24 cellular contexts compared by ENCODE assay signal in the genomic region with DNA sequence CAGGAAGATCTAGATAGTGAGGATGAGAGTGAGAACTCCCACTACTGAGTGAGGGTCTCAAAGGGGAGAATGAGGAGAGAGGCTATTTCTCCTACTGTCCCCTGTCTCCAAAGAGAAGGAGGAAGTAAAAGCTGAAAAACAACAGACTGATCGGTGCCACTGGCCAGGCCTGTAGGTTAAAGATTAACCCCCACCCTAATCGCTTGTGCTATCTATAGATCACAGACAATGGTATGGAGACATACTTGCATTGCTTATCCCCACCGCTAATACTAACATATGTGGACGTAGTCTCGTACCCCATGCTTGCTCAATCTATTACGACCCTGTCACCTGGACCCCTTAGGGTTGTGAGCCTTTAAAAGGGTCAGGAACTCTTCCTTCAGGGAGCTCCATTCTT.
DNase-seq lines count a peak whose midpoint lies in the region; ATAC-seq and TF ChIP-seq lines count a peak whose summit lies in the region.
"Had no signal": no experiment of that assay in that cellular context is flagged by ENCODE, and none has a peak within 500 bp of the region (broad histone marks: within the 10 kb centered on the region; RNA-seq: fewer than 3 reads in every experiment).

No MANE protein-coding gene starts in this region.

- H3K9me3 Mint-ChIP-seq in activated T-cell treated with anti-CD3 and anti-CD28 coated beads, Interleukin-2, amount 50 U/mL, for 24 hours: no peaks in the 10 kb centered on the region

- H3K27ac Mint-ChIP-seq in activated T-cell treated with anti-CD3 and anti-CD28 coated beads, Interleukin-2, amount 50 U/mL, for 24 hours: no peak overlapping the region
- H3K27ac Mint-ChIP-seq: IgD-negative memory B cell; natural killer cell treated with Interleukin-12 subunit alpha and Interleukin-12 subunit beta and Interleukin-15 and Interleukin-18, amount 100 ng/mL, for 72 hours had no signal

- no peaks in the 10 kb centered on the region for H4K20me1 ChIP-seq in hepatocyte (ENCODE audit: insufficient read depth, poor library complexity, severe bottlenecking)
- H4K20me1 ChIP-seq: BLaER1 had no signal

- 38% methylated on average over 6 of the region's 6 CpGs for WGBS in hepatocyte (ENCODE audit: low lambda C conversion rate, missing lambda C conversion rate)
- 49 to 63% methylated on average over 2 to 6 of the region's 6 CpGs for WGBS in transverse colon (ENCODE audit: low coverage in 1 of 2), 2 donors

- DNase-seq in OCI-M1 (lab: John Stamatoyannopoulos, UW) (peak; percentile 93), hepatocyte (ENCODE audit: low spot score) (peak; percentile 26), transverse colon (peak; percentile 30), GM13977 (ENCODE audit: low spot score) (no peak), NCI-H524 (lab: John Stamatoyannopoulos, UW) (no peak)
- DNase-seq in activated T-cell treated with anti-CD3 and anti-CD28 coated beads, Interleukin-2, amount 50 U/mL, for 24 hours: no peak
- DNase-seq: activated CD4-positive, alpha-beta T cell treated with anti-CD3 and anti-CD28 coated beads for 48 hours; activated CD8-positive, alpha-beta memory T cell treated with anti-CD3 and anti-CD28 coated beads for 24 hours; activated gamma-delta T cell; activated T-cell treated with anti-CD3 and anti-CD28 coated beads, Interleukin-2, amount 50 U/mL, for 1 hour; central memory CD4-positive, alpha-beta T cell; H7; NCI-H1105 treated with DMSO at 0.1 percent for 48 hours; NCI-H2081; NCI-H2227 treated with DMSO at 0.1 percent for 48 hours; NCI-H82; T-helper 2 cell had no signal

- no peaks in the 10 kb centered on the region for H3K36me3 Mint-ChIP-seq in activated T-cell treated with anti-CD3 and anti-CD28 coated beads, Interleukin-2, amount 50 U/mL, for 24 hours (ENCODE audit: low read depth)
- H3K36me3 Mint-ChIP-seq: natural killer cell treated with Interleukin-12 subunit alpha and Interleukin-12 subunit beta and Interleukin-15 and Interleukin-18, amount 100 ng/mL, for 72 hours had no signal

- TF ChIP-seq CTCF in hepatocyte (IDR thresholded peaks at IDR 0.05; ENCODE audit: poor library complexity) (no peak), transverse colon (IDR thresholded peaks at IDR 0.05) (no peak), GM13977 (IDR thresholded peaks at IDR 0.05; ENCODE audit: extremely low read depth, insufficient read depth, missing control alignments) (no peak)

- peak overlapping the region; percentile 59 for H3K4me2 ChIP-seq in hepatocyte
- H3K4me2 ChIP-seq: BLaER1 had no signal

- H3K4me1 Mint-ChIP-seq in activated T-cell treated with anti-CD3 and anti-CD28 coated beads, Interleukin-2, amount 50 U/mL, for 24 hours (ENCODE audit: low read depth): no peaks in the 10 kb centered on the region
- H3K4me1 Mint-ChIP-seq: IgD-negative memory B cell had no signal

- peak overlapping the region; percentile 98 for H3K27ac ChIP-seq in hepatocyte
- peak overlapping the region in 2 of 4 donors; percentile 29 to 37 for H3K27ac ChIP-seq in transverse colon
- H3K27ac ChIP-seq: BLaER1, skin epidermis, tibial nerve had no signal

- intact Hi-C loops in transverse colon (cut with DNase I; ENCODE audit: low total_unique reads): no loop called here

- H2AFZ ChIP-seq in hepatocyte: peak overlapping the region; percentile 31

- no peaks in the 10 kb centered on the region for H3K79me2 ChIP-seq in hepatocyte

- H3K4me1 ChIP-seq in hepatocyte (ENCODE audit: insufficient read depth): peaks cover 15% of the 10 kb centered on the region
- peaks cover 0 to 10% (median 3%) of the 10 kb centered on the region in 4 donors for H3K4me1 ChIP-seq in transverse colon
- H3K4me1 ChIP-seq: BLaER1, tibial nerve had no signal

- TF ChIP-seq POLR2A in transverse colon (IDR thresholded peaks at IDR 0.05): no peak

- peak; percentile 55 for ATAC-seq in GM19372 (IDR thresholded peaks at IDR 0.05; ENCODE audit: low read depth, unreplicated experiment)
- ATAC-seq: natural killer cell treated with Interleukin-12 subunit alpha and Interleukin-12 subunit beta and Interleukin-15 and Interleukin-18, amount 100 ng/mL, for 72 hours; SK-N-SH treated with all-trans-retinoic acid at 6 μM for 48 hours had no signal

- no peaks in the 10 kb centered on the region for H3K27me3 ChIP-seq in hepatocyte
- H3K27me3 ChIP-seq in transverse colon: no peaks in the 10 kb centered on the region
- H3K27me3 ChIP-seq: BLaER1, tibial nerve had no signal

- in situ Hi-C loops in transverse colon (cut with MboI; ENCODE audit: low pct_ligation_motif_present in 1 of 4, low pct_unique_long_range_greater_than_20kb in 1 of 4, low sequenced_read_pairs in 3 of 4) (no loop called here), GM13977 (cut with MboI; ENCODE audit: low pct_unique_long_range_greater_than_20kb, low sequenced_read_pairs, unreplicated experiment) (no loop called here)

- H3K36me3 ChIP-seq in hepatocyte (replicated peaks; ENCODE audit: insufficient read depth, low read depth) (no peaks in the 10 kb centered on the region), transverse colon (no peaks in the 10 kb centered on the region)
- H3K36me3 ChIP-seq: BLaER1, tibial nerve had no signal

- no peaks in the 10 kb centered on the region for H3K9me3 ChIP-seq in hepatocyte (ENCODE audit: low read depth)
- H3K9me3 ChIP-seq in transverse colon: no peaks in the 10 kb centered on the region
- H3K9me3 ChIP-seq: BLaER1, tibial nerve had no signal

- no peaks in the 10 kb centered on the region for H3K9me2 ChIP-seq in hepatocyte (replicated peaks; ENCODE audit: insufficient read depth)

- no peak for TF ChIP-seq EP300 in transverse colon (IDR thresholded peaks at IDR 0.05; ENCODE audit: low read depth)

- H3K4me3 ChIP-seq in hepatocyte (no peak overlapping the region), transverse colon (no peak overlapping the region)
- H3K4me3 ChIP-seq: BLaER1, skin epidermis, tibial nerve had no signal

- no peaks in the 10 kb centered on the region for H3K27me3 Mint-ChIP-seq in activated T-cell treated with anti-CD3 and anti-CD28 coated beads, Interleukin-2, amount 50 U/mL, for 24 hours
- H3K27me3 Mint-ChIP-seq: IgD-negative memory B cell; natural killer cell treated with Interleukin-12 subunit alpha and Interleukin-12 subunit beta and Interleukin-15 and Interleukin-18, amount 100 ng/mL, for 72 hours had no signal

- no peak overlapping the region for H3K4me3 Mint-ChIP-seq in activated T-cell treated with anti-CD3 and anti-CD28 coated beads, Interleukin-2, amount 50 U/mL, for 24 hours
- H3K4me3 Mint-ChIP-seq: IgD-negative memory B cell; natural killer cell treated with Interleukin-12 subunit alpha and Interleukin-12 subunit beta and Interleukin-15 and Interleukin-18, amount 100 ng/mL, for 72 hours had no signal

Comparison
In these comparisons a context has a peak if more than half of its experiments do, and no peak if none do; other contexts are left out.
1. DNase-seq: peak in OCI-M1 (single experiment), hepatocyte (single experiment) and transverse colon (single experiment); none in GM13977 (single experiment), activated T-cell treated with anti-CD3 and anti-CD28 coated beads, Interleukin-2, amount 50 U/mL, for 24 hours (single experiment) and NCI-H524 (0 of 2).